ENCODE assay signal across 21 cellular contexts in the genomic region with DNA sequence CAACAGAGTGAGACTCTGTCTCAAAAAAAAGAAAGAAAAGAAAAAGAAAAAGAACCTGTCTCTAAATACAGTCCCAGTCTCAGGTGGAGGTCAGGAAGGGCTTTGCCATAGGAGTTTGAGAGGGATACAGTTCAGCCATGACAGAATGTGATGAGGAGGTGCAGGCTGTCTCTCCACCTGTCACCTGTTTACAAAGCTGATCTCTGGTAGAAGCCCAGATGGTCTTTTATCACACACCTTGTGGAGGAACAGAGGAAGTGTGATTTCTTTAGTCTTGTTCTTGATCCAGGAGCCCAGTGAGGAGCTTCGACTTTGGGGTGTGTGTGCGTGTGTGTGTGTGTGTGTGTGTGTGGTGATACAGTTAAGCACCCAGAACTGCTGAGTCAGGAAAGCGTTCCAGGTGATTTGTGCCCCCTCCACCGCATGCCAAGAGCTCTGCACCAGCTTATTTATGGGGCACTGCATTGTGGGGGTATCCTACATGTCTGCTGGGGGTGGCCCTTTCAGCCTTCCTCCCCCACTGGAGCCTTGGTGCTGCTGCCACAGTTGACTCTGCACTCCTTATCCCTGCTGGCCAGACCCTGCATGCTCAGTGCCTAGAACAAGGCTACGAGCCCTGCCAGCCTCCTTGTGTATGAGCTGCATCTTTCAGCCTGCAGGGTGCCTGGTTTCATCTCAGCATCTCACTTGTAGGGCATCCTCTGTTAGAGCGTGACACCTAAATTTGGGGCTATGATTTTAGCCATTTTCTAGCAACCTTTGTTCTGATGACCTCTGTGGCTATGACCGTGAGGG. TPM values are rescaled to one million over a fixed set of nuclear protein-coding genes. Genes with fewer than 3 reads are reported as not detected.
DNase-seq lines count a peak whose midpoint lies in the region; ATAC-seq and TF ChIP-seq lines count a peak whose summit lies in the region.
"Had no signal": no experiment of that assay in that cellular context is flagged by ENCODE, and none has a peak within 500 bp of the region (broad histone marks: within the 10 kb centered on the region; RNA-seq: fewer than 3 reads in every experiment).

No MANE protein-coding gene starts in this region.

- H3K4me2 ChIP-seq in GM23338 (no peak overlapping the region), neuronal stem cell (ENCODE audit: insufficient read depth, low read length, poor library complexity, severe bottlenecking) (no peak overlapping the region)

- intact Hi-C loops in activated CD8-positive, alpha-beta T cell treated with anti-CD3 and anti-CD28 coated beads for 36 hours (cut with micrococcal nuclease): no loop called here

- H3K9ac ChIP-seq in neuronal stem cell (ENCODE audit: low read depth, low read length, poor library complexity): no peak overlapping the region

- CTCF ChIA-PET in activated CD8-positive, alpha-beta T cell treated with anti-CD3 and anti-CD28 coated beads for 36 hours (lab: Charles Lee): interaction anchor here (0.6 to 2.0 kb wide), 3 partner anchors 9 to 27 kb away, joined by 4 to 5 read pairs (median 4); no protein-coding TSS in a partner anchor

- H3K27me3 Mint-ChIP-seq in GM23338 (ENCODE audit: insufficient read depth, low read depth, poor library complexity): peaks cover 6% of the 10 kb centered on the region
- H3K27me3 Mint-ChIP-seq in activated CD8-positive, alpha-beta T cell treated with anti-CD3 and anti-CD28 coated beads for 36 hours: no peaks in the 10 kb centered on the region
- H3K27me3 Mint-ChIP-seq: activated CD8-positive, alpha-beta memory T cell treated with anti-CD3 and anti-CD28 coated beads, Interleukin-2, amount 10 ng/mL, durations not matched to agents 7 days and 5 days; IgD-negative memory B cell had no signal

- no peak overlapping the region for H3K4me3 Mint-ChIP-seq in GM23338
- H3K4me3 Mint-ChIP-seq in activated CD8-positive, alpha-beta T cell treated with anti-CD3 and anti-CD28 coated beads for 36 hours: no peak overlapping the region
- H3K4me3 Mint-ChIP-seq: activated CD8-positive, alpha-beta memory T cell treated with anti-CD3 and anti-CD28 coated beads, Interleukin-2, amount 10 ng/mL, durations not matched to agents 7 days and 5 days; neural crest cell had no signal

- H4K91ac ChIP-seq in neuronal stem cell (ENCODE audit: low read depth, low read length, poor library complexity): no peak overlapping the region

- H3K36me3 ChIP-seq in GM23338 (ENCODE audit: insufficient read depth) (no peaks in the 10 kb centered on the region), neuronal stem cell (replicated peaks in 1 of 2; ENCODE audit: control insufficient read depth in 2 of 2, insufficient read depth in 2 of 2, low read length in 2 of 2) (peaks cover 0 to 3% of the 10 kb centered on the region in 2 donors)
- H3K36me3 ChIP-seq: ascending aorta had no signal

- H3K27ac ChIP-seq in GM23338 (ENCODE audit: low read depth) (no peak overlapping the region), neuronal stem cell (replicated peaks; ENCODE audit: low read length) (no peak overlapping the region)
- H3K27ac ChIP-seq: ascending aorta, C4-2B had no signal

- no peak overlapping the region for H4K8ac ChIP-seq in neuronal stem cell (ENCODE audit: low read depth, low read length)

- no peaks in the 10 kb centered on the region for H3K36me3 Mint-ChIP-seq in GM23338 (ENCODE audit: low read depth)
- H3K36me3 Mint-ChIP-seq in activated CD8-positive, alpha-beta T cell treated with anti-CD3 and anti-CD28 coated beads for 36 hours (ENCODE audit: low read depth): peaks cover 5% of the 10 kb centered on the region

- no CpG with 5 or more reads among the region's 7 CpGs for WGBS in neuronal stem cell (ENCODE audit: extremely low coverage in 2 of 2, insufficient read length in 2 of 2, insufficient replicate concordance in 1 of 2), 2 donors

- POLR2A ChIA-PET in activated CD8-positive, alpha-beta T cell treated with anti-CD3 and anti-CD28 coated beads for 36 hours (lab: Charles Lee): interaction anchor here (1.1 to 1.4 kb wide), 2 partner anchors 9 to 28 kb away, joined by 3 to 5 read pairs; no protein-coding TSS in a partner anchor

- no peak overlapping the region for H2BK5ac ChIP-seq in neuronal stem cell (ENCODE audit: low read length)

- H2BK120ac ChIP-seq in neuronal stem cell (ENCODE audit: low read depth, low read length): no peak overlapping the region

- H3F3A ChIP-seq in GM23338 (replicated peaks; ENCODE audit: low read depth): no peaks in the 10 kb centered on the region

- H3K18ac ChIP-seq in neuronal stem cell (ENCODE audit: low read length): no peak overlapping the region

- H3K79me2 ChIP-seq in GM23338 (replicated peaks; ENCODE audit: insufficient read depth): no peaks in the 10 kb centered on the region

- H3K23ac ChIP-seq in neuronal stem cell (ENCODE audit: low read depth, low read length, poor library complexity): no peak overlapping the region

- H2BK15ac ChIP-seq in neuronal stem cell (ENCODE audit: low read length): no peak overlapping the region

- no peak for TF ChIP-seq CTCF in GM23338 (conservative IDR thresholded peaks at IDR 0.05; ENCODE audit: low read depth in 2 of 2)
- TF ChIP-seq CTCF in activated CD8-positive, alpha-beta T cell treated with anti-CD3 and anti-CD28 coated beads for 36 hours (IDR thresholded peaks at IDR 0.05): no peak
- TF ChIP-seq CTCF in omental fat pad (IDR thresholded peaks at IDR 0.05): no peak

- 0 out of 2 replicates have a peak, but pooled peaks cover 3% of the 10 kb centered on the region for H4K20me1 ChIP-seq in GM23338 (replicated peaks; ENCODE audit: insufficient read depth)

- H3K9me3 Mint-ChIP-seq in GM23338: no peaks in the 10 kb centered on the region
- no peaks in the 10 kb centered on the region for H3K9me3 Mint-ChIP-seq in activated CD8-positive, alpha-beta T cell treated with anti-CD3 and anti-CD28 coated beads for 36 hours
- H3K9me3 Mint-ChIP-seq: IgD-negative memory B cell, neural crest cell had no signal

- H2BK12ac ChIP-seq in neuronal stem cell (ENCODE audit: low read length): no peak overlapping the region

- no peaks in the 10 kb centered on the region for H3K79me1 ChIP-seq in neuronal stem cell (ENCODE audit: low read depth, low read length)

- no peak overlapping the region for H3K4ac ChIP-seq in neuronal stem cell (ENCODE audit: low read length)

- no peak overlapping the region for H3K4me3 ChIP-seq in GM23338
- H3K4me3 ChIP-seq in neuronal stem cell (ENCODE audit: low read length in 2 of 2): no peak overlapping the region
- H3K4me3 ChIP-seq: ascending aorta had no signal

- H3K27me3 ChIP-seq in GM23338 (ENCODE audit: insufficient read depth) (no peaks in the 10 kb centered on the region), neuronal stem cell (ENCODE audit: control insufficient read depth in 3 of 3, insufficient read depth in 3 of 3, low read depth in 1 of 3, low read length in 3 of 3) (no peaks in the 10 kb centered on the region)
- H3K27me3 ChIP-seq: ascending aorta had no signal

- peak; percentile 11 for DNase-seq in NCI-H345 (lab: John Stamatoyannopoulos, UW)
- DNase-seq in NCI-H345 treated with DMSO at 0.1 percent for 48 hours (lab: John Stamatoyannopoulos, UW; ENCODE audit: unreplicated experiment): no peak
- no peak for DNase-seq in GM23338 (ENCODE audit: low spot score)
- DNase-seq in activated CD8-positive, alpha-beta T cell treated with anti-CD3 and anti-CD28 coated beads for 36 hours: peak; percentile 4
- no peak for DNase-seq in neuronal stem cell (ENCODE audit: low spot score)
- DNase-seq in ecto neural progenitor cell (ENCODE audit: low spot score): no peak
- no peak for DNase-seq in anterior cingulate cortex (lab: John Stamatoyannopoulos, UW)
- DNase-seq in omental fat pad (ENCODE audit: low spot score): no peak
- DNase-seq: activated CD4-positive, CD25-positive, alpha-beta regulatory T cell; activated CD8-positive, alpha-beta memory T cell treated with anti-CD3 and anti-CD28 coated beads, Interleukin-2, amount 10 ng/mL, durations not matched to agents 7 days and 5 days; activated effector memory CD4-positive, alpha-beta T cell treated with Interleukin-2 at 50 U/mL for 16 hours; cortex of kidney; hippocampal formation; mesenchymal stem cell; MV-4-11; retina; SIG-M5 had no signal

- no peaks in the 10 kb centered on the region for H3K4me1 Mint-ChIP-seq in GM23338
- peaks cover 13% of the 10 kb centered on the region for H3K4me1 Mint-ChIP-seq in activated CD8-positive, alpha-beta T cell treated with anti-CD3 and anti-CD28 coated beads for 36 hours (ENCODE audit: low read depth)
- H3K4me1 Mint-ChIP-seq: neural crest cell had no signal

- peak overlapping the region; percentile 52 for H3K27ac Mint-ChIP-seq in GM23338
- no peak overlapping the region for H3K27ac Mint-ChIP-seq in activated CD8-positive, alpha-beta T cell treated with anti-CD3 and anti-CD28 coated beads for 36 hours
- H3K27ac Mint-ChIP-seq: activated CD8-positive, alpha-beta memory T cell treated with anti-CD3 and anti-CD28 coated beads, Interleukin-2, amount 10 ng/mL, durations not matched to agents 7 days and 5 days had no signal

- H3K4me1 ChIP-seq in GM23338 (ENCODE audit: insufficient read depth): no peaks in the 10 kb centered on the region
- peaks cover 0 to 5% of the 10 kb centered on the region in 2 donors for H3K4me1 ChIP-seq in neuronal stem cell (ENCODE audit: control insufficient read depth in 2 of 2, insufficient read depth in 1 of 2, low read depth in 1 of 2, low read length in 2 of 2)
- H3K4me1 ChIP-seq: ascending aorta had no signal

- H3K9me3 ChIP-seq in neuronal stem cell (replicated peaks in 1 of 2; ENCODE audit: control insufficient read depth in 2 of 2, insufficient read depth in 1 of 2, low read depth in 1 of 2, low read length in 2 of 2): no peaks in the 10 kb centered on the region
- H3K9me3 ChIP-seq: ascending aorta had no signal

- ATAC-seq in GM23338 (no peak), omental fat pad (ENCODE audit: low FRiP score) (no peak)
- ATAC-seq in activated CD8-positive, alpha-beta T cell treated with anti-CD3 and anti-CD28 coated beads for 36 hours: no peak
- ATAC-seq: activated CD8-positive, alpha-beta memory T cell treated with anti-CD3 and anti-CD28 coated beads, Interleukin-2, amount 10 ng/mL, durations not matched to agents 7 days and 5 days had no signal

- H2AFZ ChIP-seq in GM23338: no peak overlapping the region
- no peak overlapping the region for H2AFZ ChIP-seq in neuronal stem cell (ENCODE audit: low read length)

- H2AK5ac ChIP-seq in neuronal stem cell (ENCODE audit: low read depth, low read length): no peak overlapping the region

- peak overlapping the region; percentile 60 for H3K14ac ChIP-seq in neuronal stem cell (ENCODE audit: low read length)

- H3K9me2 ChIP-seq in GM23338 (ENCODE audit: insufficient read depth): no peaks in the 10 kb centered on the region

RNA-seq across cellular contexts. Expression of a gene that starts 19.3 kb away (rescaled TPM):
- total RNA-seq in GM23338 (2014; rRNA removed; shearing (Covaris generic)): 9.9 and 18.0 TPM in 2 replicates
- 2.8 and 4.9 TPM in 2 replicates for polyA plus RNA-seq in GM23338 (2016; fragmentation: Nextera tagmentation; extraction: Ambion mirVana)
- 10 to 100 TPM; 14.3 to 15.2 TPM for total RNA-seq in activated CD8-positive, alpha-beta T cell treated with anti-CD3 and anti-CD28 coated beads for 36 hours
- polyA plus RNA-seq in neuronal stem cell (2013, experiment 1 of 2): 3.4 TPM
- 3.7 TPM for polyA plus RNA-seq in neuronal stem cell (2013, experiment 2 of 2)
- total RNA-seq in omental fat pad: 10 to 100 TPM in 3 of 4 donors, 1 to 10 TPM in 1; 6.9 to 17.7 (median 15.1) TPM

RNA-seq across cellular contexts. Expression of a gene that starts 41.1 kb away (rescaled TPM):
- 4.0 and 4.6 TPM in 2 replicates for total RNA-seq in GM23338 (2014; rRNA removed; shearing (Covaris generic))
- 8.2 and 8.7 TPM in 2 replicates for polyA plus RNA-seq in GM23338 (2016; fragmentation: Nextera tagmentation; extraction: Ambion mirVana)
- total RNA-seq in activated CD8-positive, alpha-beta T cell treated with anti-CD3 and anti-CD28 coated beads for 36 hours: 10 to 100 TPM; 13.5 to 14.8 TPM
- not detected for polyA plus RNA-seq in neuronal stem cell (2013, experiment 1 of 2)
- polyA plus RNA-seq in neuronal stem cell (2013, experiment 2 of 2): 0.06 TPM
- 10 to 100 TPM; 15.4 to 32.0 (median 18.4) TPM for total RNA-seq in omental fat pad

Comparison
In these comparisons a context has a peak if more than half of its experiments do, and no peak if none do; other contexts are left out.
1. DNase-seq: peak in NCI-H345 (single experiment) and activated CD8-positive, alpha-beta T cell treated with anti-CD3 and anti-CD28 coated beads for 36 hours (single experiment); none in NCI-H345 treated with DMSO at 0.1 percent for 48 hours (single experiment), GM23338 (single experiment), neuronal stem cell (single experiment), ecto neural progenitor cell (single experiment), anterior cingulate cortex (0 of 58) and omental fat pad (single experiment).